Comparison of ENCODE assay signal across 1 cellular context in genomic region chr10:118046491-118047362, GRCh38.
TF ChIP-seq lines count a peak whose summit lies in the region.

Gene RAB11FIP2, minus strand, starts transcription at chr10:118046941. Its CDS starts 778 bp downstream, at chr10:118046163.

TF ChIP-seq in GM23338, 12 proteins besides CTCF, POLR2A, EP300 and RAD21 (continued from another document):
- no peak for TF ChIP-seq ZNF462 (CRISPR knock-in tag; IDR thresholded peaks at IDR 0.05)
- TF ChIP-seq EZH2 (IDR thresholded peaks at IDR 0.05; ENCODE audit: low read depth, unreplicated experiment) = no peak
- TF ChIP-seq ZNF114 (CRISPR knock-in tag; IDR thresholded peaks at IDR 0.05) = no peak
- no peak for TF ChIP-seq STAT1 (IDR thresholded peaks at IDR 0.05; ENCODE audit: unreplicated experiment)
